In genomic region chr3:197454014-197454413, GRCh38 we compare ENCODE assay signal across 8 cellular contexts.
DNase-seq lines count a peak whose midpoint lies in the region; ATAC-seq and TF ChIP-seq lines count a peak whose summit lies in the region.

No MANE protein-coding gene starts in this region.

- no peak overlapping the region for H3K4me3 ChIP-seq in cardiac muscle cell
- H3K4me3 ChIP-seq in right atrium auricular region, result no peak overlapping the region
- H3K4me3 ChIP-seq in endodermal cell (ENCODE audit: low read length), result no peak overlapping the region
- H3K4me3 ChIP-seq in thyroid gland (replicated peaks in 1 of 3), result no peak overlapping the region
- H3K4me3 ChIP-seq in left lung, result no peak overlapping the region
- H3K4me3 ChIP-seq in SJCRH30, result no peak overlapping the region

- 70 to 94% methylated on average over 2 to 3 of the region's 3 CpGs for WGBS in endodermal cell (ENCODE audit: insufficient coverage in 1 of 2, insufficient read length in 1 of 2), 2 experiments
- WGBS in thyroid gland, 2 donors, result 43 to 51% methylated on average over 3 of the region's 3 CpGs

- H3K36me3 Mint-ChIP-seq in endodermal cell (ENCODE audit: low read depth), result no peaks in the 10 kb centered on the region

- H3K27ac ChIP-seq in cardiac muscle cell (no peak overlapping the region), right atrium auricular region (no peak overlapping the region), endodermal cell (ENCODE audit: low read depth, low read length) (no peak overlapping the region), thyroid gland (no peak overlapping the region), left lung (no peak overlapping the region), SJCRH30 (no peak overlapping the region)

- ATAC-seq in left lung, result no peak

- H3K27me3 Mint-ChIP-seq in endodermal cell (ENCODE audit: insufficient read depth), result peaks cover 20% of the 10 kb centered on the region

- no peak for TF ChIP-seq POLR2A in thyroid gland (IDR thresholded peaks at IDR 0.05)

- peak; percentile 14 for TF ChIP-seq CTCF in cardiac muscle cell (IDR thresholded peaks at IDR 0.05; ENCODE audit: low read depth, low read length)
- TF ChIP-seq CTCF in right atrium auricular region (IDR thresholded peaks at IDR 0.05), result peak in 1 of 2 donors; percentile 64
- TF ChIP-seq CTCF in endodermal cell (conservative IDR thresholded peaks at IDR 0.05), result peak; percentile 71
- TF ChIP-seq CTCF in thyroid gland (IDR thresholded peaks at IDR 0.05), result peak in 4 of 6 experiments; percentile 31 to 52 (median 38)
- no peak for TF ChIP-seq CTCF in left lung (IDR thresholded peaks at IDR 0.05)

- H3K4me1 Mint-ChIP-seq in endodermal cell, result peaks cover 12% of the 10 kb centered on the region

- no peaks in the 10 kb centered on the region for H3K36me3 ChIP-seq in cardiac muscle cell
- H3K36me3 ChIP-seq in right atrium auricular region, result no peaks in the 10 kb centered on the region
- H3K36me3 ChIP-seq in endodermal cell (ENCODE audit: control insufficient read depth, insufficient read depth, low read length), result no peaks in the 10 kb centered on the region
- H3K36me3 ChIP-seq in thyroid gland, result no peaks in the 10 kb centered on the region
- no peaks in the 10 kb centered on the region for H3K36me3 ChIP-seq in left lung
- no peaks in the 10 kb centered on the region for H3K36me3 ChIP-seq in SJCRH30

- H3K4me3 Mint-ChIP-seq in endodermal cell, result no peak overlapping the region

- H3K4me1 ChIP-seq in cardiac muscle cell (ENCODE audit: low read depth) (no peaks in the 10 kb centered on the region), right atrium auricular region (peaks cover 0 to 4% of the 10 kb centered on the region in 2 donors), endodermal cell (ENCODE audit: control insufficient read depth, insufficient read depth, low read length) (peaks cover 4% of the 10 kb centered on the region), thyroid gland (peaks cover 8 to 15% of the 10 kb centered on the region in 2 donors), left lung (peaks cover 0 to 18% of the 10 kb centered on the region in 2 donors), SJCRH30 (peaks cover 8% of the 10 kb centered on the region)

- H3K27me3 ChIP-seq in cardiac muscle cell, result peaks cover 22% of the 10 kb centered on the region
- no peaks in the 10 kb centered on the region for H3K27me3 ChIP-seq in right atrium auricular region
- peaks cover 23% of the 10 kb centered on the region for H3K27me3 ChIP-seq in endodermal cell (ENCODE audit: control insufficient read depth, insufficient read depth, low read length, poor library complexity, severe bottlenecking)
- H3K27me3 ChIP-seq in thyroid gland, result no peaks in the 10 kb centered on the region
- H3K27me3 ChIP-seq in left lung, result no peaks in the 10 kb centered on the region
- no peaks in the 10 kb centered on the region for H3K27me3 ChIP-seq in SJCRH30

- H3K27ac Mint-ChIP-seq in endodermal cell, result no peak overlapping the region

- intact Hi-C loops in thyroid gland (cut with DNase I), result no loop called here
- intact Hi-C loops in left lung (cut with DNase I), result no loop called here

- no peaks in the 10 kb centered on the region for H3K9me3 Mint-ChIP-seq in endodermal cell

- H3K9me3 ChIP-seq in cardiac muscle cell (ENCODE audit: low read depth), result no peaks in the 10 kb centered on the region
- H3K9me3 ChIP-seq in right atrium auricular region, result no peaks in the 10 kb centered on the region
- no peaks in the 10 kb centered on the region for H3K9me3 ChIP-seq in endodermal cell (ENCODE audit: control insufficient read depth, low read length)
- H3K9me3 ChIP-seq in thyroid gland, result no peaks in the 10 kb centered on the region
- H3K9me3 ChIP-seq in left lung, result no peaks in the 10 kb centered on the region
- no peaks in the 10 kb centered on the region for H3K9me3 ChIP-seq in SJCRH30 (replicated peaks)

- DNase-seq in cardiac muscle cell (ENCODE audit: low read depth in 1 of 2, low spot score in 1 of 2) (peak in 1 of 2 donors; percentile 18), right atrium auricular region (ENCODE audit: low spot score) (no peak), NCI-H2196 treated with DMSO at 0.1 percent for 48 hours (lab: John Stamatoyannopoulos, UW; ENCODE audit: unreplicated experiment) (peak; percentile 40), endodermal cell (no peak), thyroid gland (peak in 1 of 2 donors; percentile 16), left lung (no peak), SJCRH30 (no peak)
- no peak for DNase-seq in activated CD4-positive, alpha-beta T cell treated with anti-CD3 and anti-CD28 coated beads for 1 hour

- no peak overlapping the region for H3K9ac ChIP-seq in endodermal cell (ENCODE audit: extremely low read depth, low read length, poor library complexity, severe bottlenecking)

Comparison
In these comparisons a context has a peak if more than half of its experiments do, and no peak if none do; other contexts are left out.
1. CTCF ChIP-seq: peak in cardiac muscle cell (single experiment), endodermal cell (single experiment) and thyroid gland (4 of 6); none in left lung (0 of 2).